9 cellular contexts compared by ENCODE assay signal in the genomic region with DNA sequence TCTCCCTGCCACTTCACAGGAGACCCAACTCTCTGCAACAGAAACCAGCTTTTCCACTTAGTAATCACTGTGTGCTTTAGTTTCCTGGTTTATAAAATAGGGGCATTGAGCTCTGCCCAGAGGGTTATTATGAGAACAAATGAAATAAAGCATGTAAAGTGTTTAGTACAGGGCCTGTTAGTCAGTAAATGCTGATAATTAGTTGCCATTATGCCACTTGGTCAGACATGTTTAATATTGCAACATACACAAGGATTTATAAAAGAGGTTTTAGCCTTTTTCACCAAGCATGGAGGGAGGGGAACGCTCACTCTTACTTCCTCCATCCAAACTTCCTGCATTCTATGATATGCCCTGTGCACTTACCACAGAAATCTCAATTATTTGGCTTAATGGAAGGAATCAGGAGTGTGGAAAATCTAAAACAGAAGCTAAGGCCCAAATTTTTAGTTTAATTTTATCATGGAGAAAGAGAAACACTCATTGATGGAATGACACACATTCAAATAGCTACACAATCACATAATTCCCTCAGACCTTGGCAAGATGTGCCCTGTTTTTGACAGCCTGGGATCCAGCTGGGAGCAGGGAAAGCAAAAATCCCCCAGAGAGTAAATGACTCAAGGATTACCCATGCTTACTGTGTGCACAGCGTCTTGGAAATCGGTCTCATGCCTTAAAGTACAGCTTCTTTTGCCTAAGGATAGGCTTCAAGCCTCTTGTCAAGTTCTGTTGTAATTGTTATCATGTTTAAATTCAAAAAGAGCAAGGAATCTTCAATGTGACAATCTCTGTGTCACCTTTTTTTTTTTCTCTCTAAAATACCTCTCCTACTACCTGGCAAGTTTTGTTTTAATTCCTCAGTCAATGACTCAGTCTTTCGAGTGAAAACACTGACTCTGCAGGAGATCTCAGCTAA. TPM values are rescaled to one million over a fixed set of nuclear protein-coding genes. Genes with fewer than 3 reads are reported as not detected.
A peak's percentile ranks its signal among the peaks of the same experiment; 100 is the strongest.
DNase-seq lines count a peak whose midpoint lies in the region; ATAC-seq, FAIRE-seq and TF ChIP-seq lines count a peak whose summit lies in the region.
"Had no signal": no experiment of that assay in that cellular context is flagged by ENCODE, and none has a peak within 500 bp of the region (broad histone marks: within the 10 kb centered on the region; RNA-seq: fewer than 3 reads in every experiment).

No MANE protein-coding gene starts in this region.

- no peak for FAIRE-seq in H1 (lab: Jason Lieb, UNC)

- no peaks in the 10 kb centered on the region for H4K20me1 ChIP-seq in H1 (replicated peaks in 1 of 2; ENCODE audit: control insufficient read depth in 1 of 2, insufficient read depth in 2 of 2, low read length in 2 of 2)

- no peak overlapping the region for H2BK12ac ChIP-seq in H1 (ENCODE audit: low read depth, low read length)

- peak overlapping the region in 1 of 4 experiments; percentile 42; a peak in 1 of 7 replicates for H3K9ac ChIP-seq in H1 (replicated peaks in 1 of 4; ENCODE audit: extremely low read depth in 1 of 4, low read depth in 3 of 4, low read length in 3 of 4)

- H3K4me3 ChIP-seq in H1 (ENCODE audit: extremely low read depth in 1 of 4, insufficient read depth in 2 of 4, low read depth in 3 of 4, low read length in 4 of 4) (no peak overlapping the region), mucosa of descending colon (no peak overlapping the region)

- ATAC-seq in mucosa of descending colon (peak; percentile 65), GM19455 (IDR thresholded peaks at IDR 0.05; ENCODE audit: unreplicated experiment) (no peak)

- H3K23ac ChIP-seq in H1 (ENCODE audit: insufficient read length) = no peak overlapping the region

- no peak overlapping the region for H4K8ac ChIP-seq in H1 (ENCODE audit: extremely low read depth, insufficient read depth, low read length)

- intact Hi-C loops in mucosa of descending colon (cut with DNase I, micrococcal nuclease) (no loop called here), CD14-positive monocyte (cut with micrococcal nuclease) (no loop called here)

- POLR2A ChIA-PET in H1 (lab: Charles Lee; ENCODE audit: partially characterized antibody) = no interaction called here

- H3K4me2 ChIP-seq in H1 (ENCODE audit: insufficient read depth in 1 of 2, low read depth in 2 of 2, low read length in 2 of 2) = peak overlapping the region; percentile 7 to 33; a peak in 1 of 4 replicates

- H4K5ac ChIP-seq in H1 (ENCODE audit: insufficient read length, low read depth, low read length) = no peak overlapping the region

- H2AFZ ChIP-seq in H1 (ENCODE audit: low read length) = no peak overlapping the region

- H3K9me3 Mint-ChIP-seq in CD14-positive monocyte = peaks cover 0 to 2% (median 0%) of the 10 kb centered on the region in 7 donors

- H3K79me2 ChIP-seq in H1 (ENCODE audit: control insufficient read depth in 1 of 2, insufficient read depth in 2 of 2, low read length in 2 of 2) = no peaks in the 10 kb centered on the region

- no peaks in the 10 kb centered on the region; the same call in 1 of the 2 replicates for H3K23me2 ChIP-seq in H1 (ENCODE audit: low read depth, low read length)

- H3K27ac Mint-ChIP-seq in CD14-positive monocyte = no peak overlapping the region

- no peak overlapping the region for H4K91ac ChIP-seq in H1 (replicated peaks; ENCODE audit: insufficient read length, low read length)

- 60% methylated on average over 4 of the region's 4 CpGs; no CpG with 5 or more reads in 1 of the 2 experiments for WGBS in H1 (ENCODE audit: extremely low coverage in 1 of 2, insufficient coverage in 1 of 2, insufficient read length in 1 of 2, insufficient replicate concordance in 2 of 2, low coverage in 1 of 2, low lambda C conversion rate in 2 of 2, missing lambda C conversion rate in 1 of 2), 2 experiments

- no peak overlapping the region for H3K14ac ChIP-seq in H1 (ENCODE audit: insufficient read length)

- DNase-seq in AG08395 (ENCODE audit: low spot score) (peak; percentile 94), NCI-H1048 (lab: John Stamatoyannopoulos, UW) (peak; percentile 79), H1 (ENCODE audit: low read depth in 1 of 2, low spot score in 2 of 2) (no peak), mucosa of descending colon (no peak), NCI-H187 treated with DMSO at 0.1 percent for 48 hours (lab: John Stamatoyannopoulos, UW) (no peak), DMS114 treated with DMSO at 0.1 percent for 48 hours (lab: John Stamatoyannopoulos, UW; ENCODE audit: unreplicated experiment) (no peak), CD14-positive monocyte (ENCODE audit: low spot score) (no peak)
- DNase-seq: DND-41 had no signal

- no peak overlapping the region for H2BK120ac ChIP-seq in H1 (replicated peaks; ENCODE audit: low read depth, low read length)

- TF ChIP-seq RAD21 in H1 (IDR thresholded peaks at IDR 0.05 in 1 of 2, conservative IDR thresholded peaks at IDR 0.05 in 1 of 2; ENCODE audit: low read depth in 2 of 2, low read length in 2 of 2) = no peak

- H3K27me3 Mint-ChIP-seq in CD14-positive monocyte (ENCODE audit: low read depth in 3 of 3) = peaks cover 0 to 3% (median 0%) of the 10 kb centered on the region in 3 donors

- H3K27ac ChIP-seq in H1 (ENCODE audit: low read depth, low read length) = no peak overlapping the region

- no peak overlapping the region for H2BK20ac ChIP-seq in H1 (ENCODE audit: low read length)

- CTCF ChIA-PET in H1 (lab: Charles Lee; ENCODE audit: partially characterized antibody) = interaction anchor here (0.5 to 2.4 kb wide), 11 partner anchors 8 to 342 kb away, joined by 3 to 13 read pairs (median 3); no protein-coding TSS in a partner anchor

- no peak for TF ChIP-seq EP300 in H1 (IDR thresholded peaks at IDR 0.05; ENCODE audit: borderline replicate concordance in 1 of 2, low read depth in 2 of 2, low read length in 2 of 2)

- H3K4me1 ChIP-seq in H1 (replicated peaks in 1 of 4; ENCODE audit: control insufficient read depth in 3 of 4, insufficient read depth in 4 of 4, low read length in 3 of 4) (peaks cover 0 to 11% (median 6%) of the 10 kb centered on the region in 4 experiments; a peak in 4 of 7 replicates), mucosa of descending colon (ENCODE audit: low read depth) (peaks cover 16% of the 10 kb centered on the region)

- no peak overlapping the region for H3K4ac ChIP-seq in H1 (replicated peaks; ENCODE audit: insufficient read length, low read depth, low read length)

- no peaks in the 10 kb centered on the region for H3K79me1 ChIP-seq in H1 (ENCODE audit: low read depth, low read length)

- H2BK15ac ChIP-seq in H1 (ENCODE audit: low read length) = no peak overlapping the region

- no peak overlapping the region for H3K56ac ChIP-seq in H1 (replicated peaks; ENCODE audit: insufficient read length, low read depth, low read length)

- no peaks in the 10 kb centered on the region for H3K27me3 ChIP-seq in H1 (replicated peaks in 1 of 4; ENCODE audit: control insufficient read depth in 3 of 4, extremely low read depth in 1 of 4, insufficient read depth in 3 of 4, low read length in 3 of 4)

- no peak overlapping the region for H2BK5ac ChIP-seq in H1 (ENCODE audit: low read depth, low read length)

- no peak overlapping the region for H3K4me3 Mint-ChIP-seq in CD14-positive monocyte

- H3K4me1 Mint-ChIP-seq in CD14-positive monocyte = no peaks in the 10 kb centered on the region

- H3K9me3 ChIP-seq in H1 (ENCODE audit: insufficient read depth in 2 of 2, low read depth in 1 of 2, low read length in 1 of 2) = no peaks in the 10 kb centered on the region
- H3K9me3 ChIP-seq in mucosa of descending colon = no peaks in the 10 kb centered on the region

- H3K18ac ChIP-seq in H1 (ENCODE audit: extremely low read depth, low read length) = no peak overlapping the region

- TF ChIP-seq CTCF in H1 (IDR thresholded peaks at IDR 0.05; ENCODE audit: control extremely low read depth in 1 of 3, insufficient read depth in 1 of 3, low read depth in 1 of 3, low read length in 3 of 3) = no peak
- TF ChIP-seq CTCF in mucosa of descending colon (IDR thresholded peaks at IDR 0.05) = no peak
- TF ChIP-seq CTCF in CD14-positive monocyte (IDR thresholded peaks at IDR 0.05) = no peak

- TF ChIP-seq POLR2A in H1 (IDR thresholded peaks at IDR 0.05; ENCODE audit: control extremely low read depth in 1 of 2, low read depth in 2 of 2, low read length in 2 of 2) = no peak

- H3K36me3 Mint-ChIP-seq in CD14-positive monocyte = no peaks in the 10 kb centered on the region

- H2AK5ac ChIP-seq in H1 (ENCODE audit: low read depth, low read length) = no peak overlapping the region

- no peaks in the 10 kb centered on the region for H3K36me3 ChIP-seq in H1 (ENCODE audit: control insufficient read depth in 2 of 4, insufficient read depth in 4 of 4, low read length in 3 of 4)
- no peaks in the 10 kb centered on the region for H3K36me3 ChIP-seq in mucosa of descending colon (ENCODE audit: low read depth)

TF ChIP-seq in H1, 55 proteins besides CTCF, POLR2A, EP300 and RAD21:
- TF ChIP-seq SP4 (IDR thresholded peaks at IDR 0.05; ENCODE audit: low read length) = no peak
- TF ChIP-seq JUND (IDR thresholded peaks at IDR 0.05; ENCODE audit: low read length) = 0 out of 2 replicates have a peak, but pooled peaks have one; percentile 41

RNA-seq across cellular contexts. Expression of a gene that starts 34.1 kb away (rescaled TPM):
- total RNA-seq in H1 (2021; fragmentation: NEBNext Ultra II Directional; extraction: Animal tissue kit (Norgen Biotek cat#: 25700)) = not detected in 2 replicates
- polyA plus RNA-seq in H1 (2011; rRNA removed) = not detected in 2 replicates
- 0.04 TPM for polyA plus RNA-seq in H1 (2011; cell fraction: cytosol; rRNA removed)
- 0.07 TPM for polyA plus RNA-seq in H1 (2011; cell fraction: nucleus; rRNA removed)
- polyA plus RNA-seq in H1 (2012, experiment 1 of 2) = 0.09 TPM in 1 of 4 replicates, not detected in the others
- polyA plus RNA-seq in H1 (2012, experiment 2 of 2) = not detected
- polyA plus RNA-seq in H1 (2013, experiment 1 of 2) = 0.04 TPM
- 0.06 TPM for polyA plus RNA-seq in H1 (2013, experiment 2 of 2)
- 0.09 TPM in 1 of 2 replicates, not detected in the other for polyA minus RNA-seq in H1 (2011; rRNA and poly(A)+ RNA removed)
- polyA minus RNA-seq in H1 (2011; cell fraction: cytosol; rRNA and poly(A)+ RNA removed) = not detected
- polyA minus RNA-seq in H1 (2011; cell fraction: nucleus; rRNA and poly(A)+ RNA removed) = 0.40 TPM
- total RNA-seq in mucosa of descending colon = under 1 TPM in 2 of 3 donors, not detected in 1; 0.28 to 0.61 TPM
- polyA plus RNA-seq in CD14-positive monocyte = not detected

Comparison
In these comparisons a context has a peak if more than half of its experiments do, and no peak if none do; other contexts are left out.
1. DNase-seq: peak in AG08395 (single experiment) and NCI-H1048 (single experiment); none in H1 (0 of 2), mucosa of descending colon (0 of 3), NCI-H187 treated with DMSO at 0.1 percent for 48 hours (single experiment), DMS114 treated with DMSO at 0.1 percent for 48 hours (single experiment) and CD14-positive monocyte (single experiment).